In the genomic region with DNA sequence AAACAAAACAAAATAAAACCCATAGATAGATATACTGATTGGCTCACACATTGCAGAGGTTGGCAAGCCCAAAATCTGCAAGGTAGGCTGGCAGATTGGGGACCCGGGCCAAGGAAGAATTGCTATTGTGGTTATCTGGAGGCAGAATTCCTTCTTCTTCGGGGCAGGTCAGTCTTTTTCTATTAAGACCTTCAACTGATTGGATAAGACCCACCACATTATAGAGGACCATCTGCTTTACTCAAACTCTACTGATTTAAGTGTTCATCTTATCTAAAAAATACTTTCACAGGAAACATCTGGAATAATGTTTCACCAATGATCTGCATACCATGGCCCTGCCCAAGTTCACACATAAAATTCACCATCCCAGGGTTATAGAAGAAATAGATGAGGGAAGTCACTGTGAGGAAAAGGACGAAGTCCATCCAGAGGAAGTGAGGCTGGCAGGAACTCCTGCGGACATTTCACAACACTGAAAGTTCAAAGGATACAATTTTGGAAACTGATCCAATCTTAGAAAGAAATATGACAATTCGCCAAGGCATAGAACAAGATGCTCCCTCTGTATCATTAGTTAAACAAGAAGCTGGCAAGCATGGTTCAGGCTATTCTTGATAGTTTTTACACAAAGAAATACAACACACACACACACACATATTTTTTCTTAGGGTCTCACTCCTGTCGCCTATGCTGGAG, we compare ENCODE assay signal across 20 cellular contexts.
"Had no signal": no experiment of that assay in that cellular context is flagged by ENCODE, and none has a peak within 500 bp of the region (broad histone marks: within the 10 kb centered on the region; RNA-seq: fewer than 3 reads in every experiment).

No MANE protein-coding gene starts in this region.

- H3K36me3 ChIP-seq: neutrophil, tibial nerve, vagina had no signal

- H3K27me3 ChIP-seq: body of pancreas, neutrophil, tibial nerve, vagina had no signal

- H3K9me3 ChIP-seq: body of pancreas, tibial nerve, vagina had no signal

- DNase-seq: activated CD4-positive, alpha-beta T cell treated with anti-CD3 and anti-CD28 coated beads for 4 hours; activated CD8-positive, alpha-beta memory T cell treated with anti-CD3 and anti-CD28 coated beads, Interleukin-2, amount 50 U/mL, for 48 hours; activated gamma-delta T cell treated with Interleukin-2 at 50 U/mL for 16 hours; activated T-cell treated with anti-CD3 and anti-CD28 coated beads, Interleukin-2, amount 50 U/mL, for 72 hours; amniotic stem cell; body of pancreas; dermis blood vessel endothelial cell; effector memory CD8-positive, alpha-beta T cell; mammary epithelial cell; natural killer cell; stimulated activated CD4-positive, alpha-beta T cell treated with anti-CD3 and anti-CD28 coated beads, Interleukin-4, amount 100 ng/mL, for 24 hours; stimulated activated naive CD4-positive, alpha-beta T cell; T-helper 1 cell had no signal

- H3K4me3 ChIP-seq: body of pancreas, skin epidermis, tibial nerve, vagina had no signal

- H3K4me1 ChIP-seq: body of pancreas had no signal

- FAIRE-seq: islet of Langerhans had no signal

- H3K27ac ChIP-seq: body of pancreas, epithelial cell of prostate, skin epidermis, tibial nerve, vagina had no signal

- ATAC-seq: activated T-cell treated with anti-CD3 and anti-CD28 coated beads, Interleukin-2, amount 50 U/mL, for 72 hours; body of pancreas; effector memory CD8-positive, alpha-beta T cell; natural killer cell; WTC11 had no signal
